ENCODE assay signal across 1 cellular context in genomic region chr7:116801092-116801710, GRCh38.
TF ChIP-seq lines count a peak whose summit lies in the region.

No MANE protein-coding gene starts in this region.

TF ChIP-seq in HEK293, 187 proteins besides CTCF, POLR2A, EP300 and RAD21 (continued from another document):
- TF ChIP-seq ZBTB11 (tag by site-specific recombination; conservative IDR thresholded peaks at IDR 0.05; ENCODE audit: low read depth) (no peak), TCF7L2 (IDR thresholded peaks at IDR 0.05; ENCODE audit: borderline replicate concordance, low read depth, low read length) (no peak), ATF2 (tag by site-specific recombination; IDR thresholded peaks at IDR 0.05; ENCODE audit: low read depth) (0 out of 2 replicates have a peak, but pooled peaks have one; percentile 24), GLIS1 (tag by site-specific recombination; IDR thresholded peaks at IDR 0.05) (no peak), PRDM4 (tag by site-specific recombination; IDR thresholded peaks at IDR 0.05) (peak; percentile 80), FEZF1 (tag by site-specific recombination; IDR thresholded peaks at IDR 0.05) (peak; percentile 21; the same call in 1 of the 2 replicates)
